Comparison of ENCODE assay signal across 12 cellular contexts in the genomic region with DNA sequence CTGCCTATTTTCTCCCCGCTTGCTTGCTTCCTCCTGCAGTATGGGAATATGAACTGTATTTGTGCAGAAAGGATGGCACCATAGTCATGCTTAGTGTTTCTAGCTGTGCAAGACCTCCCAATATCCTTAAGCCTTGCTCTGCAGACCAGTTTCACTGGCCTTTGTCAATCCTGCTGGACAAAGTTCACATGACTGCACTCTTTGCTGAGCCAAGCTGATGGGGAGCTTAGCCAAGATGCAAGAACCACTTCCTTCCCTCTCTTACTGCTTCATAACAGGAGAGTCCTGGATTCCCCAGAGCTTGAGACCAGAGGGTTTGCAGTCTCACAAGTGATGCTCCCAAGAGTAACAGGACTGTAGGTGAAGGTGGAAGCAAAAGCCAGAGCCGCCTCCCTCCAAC.
"Had no signal": no experiment of that assay in that cellular context is flagged by ENCODE, and none has a peak within 500 bp of the region (broad histone marks: within the 10 kb centered on the region; RNA-seq: fewer than 3 reads in every experiment).

No MANE protein-coding gene starts in this region.

- H3K4me3 ChIP-seq: gastrocnemius medialis, hepatocyte, psoas muscle had no signal

- H3K27ac ChIP-seq: gastrocnemius medialis, hepatocyte, neutrophil, psoas muscle had no signal

- H3K27ac Mint-ChIP-seq: activated CD4-positive, alpha-beta memory T cell treated with anti-CD3 and anti-CD28 coated beads, Interleukin-2, amount 10 ng/mL, durations not matched to agents 7 days and 5 days had no signal

- H3K4me3 Mint-ChIP-seq: activated CD4-positive, alpha-beta memory T cell treated with anti-CD3 and anti-CD28 coated beads, Interleukin-2, amount 10 ng/mL, durations not matched to agents 7 days and 5 days had no signal

- DNase-seq: activated CD4-positive, alpha-beta memory T cell treated with anti-CD3 and anti-CD28 coated beads, Interleukin-2, amount 10 ng/mL, durations not matched to agents 7 days and 5 days; activated CD4-positive, CD25-positive, alpha-beta regulatory T cell treated with anti-CD3 and anti-CD28 coated beads, Interleukin-2, amount 50 U/mL, for 72 hours; activated CD8-positive, alpha-beta memory T cell treated with anti-CD3 and anti-CD28 coated beads, Interleukin-2, amount 50 U/mL, for 48 hours; cerebellar nuclear complex; kidney glomerular epithelial cell; stimulated activated CD4-positive, alpha-beta T cell treated with anti-CD3 and anti-CD28 coated beads, Interleukin-2, amount 100 ng/mL, for 24 hours; stimulated activated naive CD4-positive, alpha-beta T cell; trophoblast cell had no signal

- H3K36me3 ChIP-seq: gastrocnemius medialis, neutrophil had no signal

- H3K9me3 Mint-ChIP-seq: activated CD4-positive, alpha-beta memory T cell treated with anti-CD3 and anti-CD28 coated beads, Interleukin-2, amount 10 ng/mL, durations not matched to agents 7 days and 5 days had no signal

- H3K4me1 ChIP-seq: psoas muscle had no signal

- H3K9me3 ChIP-seq: gastrocnemius medialis, neutrophil, psoas muscle had no signal
